Comparison of ENCODE assay signal across 28 cellular contexts in genomic region chr12:93154096-93154728, GRCh38.
"Had no signal": no experiment of that assay in that cellular context is flagged by ENCODE, and none has a peak within 500 bp of the region (broad histone marks: within the 10 kb centered on the region; RNA-seq: fewer than 3 reads in every experiment).

No MANE protein-coding gene starts in this region.

- DNase-seq: activated B cell treated with CpG ODN at 0.5 μM for 24 hours; activated CD4-positive, alpha-beta T cell treated with anti-CD3 and anti-CD28 coated beads, Interleukin-2, amount 50 U/mL, for 1 hour; activated naive CD4-positive, alpha-beta T cell; activated T-cell treated with anti-CD3 and anti-CD28 coated beads for 4 hours; activated T-cell treated with anti-CD3 and anti-CD28 coated beads, Interleukin-2, amount 50 U/mL, for 72 hours; dermis blood vessel endothelial cell; effector CD4-positive, alpha-beta T cell; glutamatergic neuron; left cardiac atrium; left ventricle myocardium superior; mucosa of descending colon; retina; sigmoid colon; stimulated activated CD4-positive, alpha-beta T cell treated with anti-CD3 and anti-CD28 coated beads, Interleukin-2, amount 100 ng/mL, for 24 hours; stimulated activated naive B cell treated with anti-CD40 and anti-IgM and Interleukin-4, amounts not matched to agents 10 μg/mL and 1 μg/mL and 100 μg/mL, for 72 hours; stomach; T-helper 17 cell had no signal

- H3K27me3 ChIP-seq: sigmoid colon, stomach, suprapubic skin, tibial nerve had no signal

- H3K27ac ChIP-seq: epithelial cell of prostate, stomach, suprapubic skin, tibial nerve had no signal

- H3K9me3 ChIP-seq: mucosa of descending colon, sigmoid colon, suprapubic skin had no signal

- H3K4me3 ChIP-seq: mucosa of descending colon, sigmoid colon, smooth muscle cell, stomach, suprapubic skin, tibial nerve had no signal

- H3K4me1 ChIP-seq: tibial nerve had no signal

- ATAC-seq: activated naive CD4-positive, alpha-beta T cell treated with anti-CD3 and anti-CD28 coated beads, Interleukin-2, amount 50 U/mL, for 72 hours; activated T-cell treated with anti-CD3 and anti-CD28 coated beads, Interleukin-2, amount 50 U/mL, for 72 hours; left cardiac atrium; left ventricle myocardium superior; natural killer cell treated with Interleukin-12 subunit alpha and Interleukin-12 subunit beta and Interleukin-15 and Interleukin-18, amount 100 ng/mL, for 72 hours; stimulated activated naive B cell treated with anti-CD40 and anti-IgM and Interleukin-4, amounts not matched to agents 10 μg/mL and 1 μg/mL and 100 μg/mL, for 72 hours; T-helper 17 cell had no signal

- FAIRE-seq: bronchial epithelial cell, endometrium, frontal cortex, keratinocyte, urothelium cell line had no signal

- H3K36me3 ChIP-seq: sigmoid colon, stomach, suprapubic skin, tibial nerve had no signal
